ENCODE assay signal across 18 cellular contexts in genomic region chr9:91825422-91825821, GRCh38.
DNase-seq lines count a peak whose midpoint lies in the region; ATAC-seq, FAIRE-seq and TF ChIP-seq lines count a peak whose summit lies in the region.
"Had no signal": no experiment of that assay in that cellular context is flagged by ENCODE, and none has a peak within 500 bp of the region (broad histone marks: within the 10 kb centered on the region; RNA-seq: fewer than 3 reads in every experiment).

No MANE protein-coding gene starts in this region.

- intact Hi-C loops in CD4-positive, alpha-beta T cell (cut with DNase I, micrococcal nuclease) = no loop called here

- H3K9me3 Mint-ChIP-seq in CD4-positive, alpha-beta T cell = no peaks in the 10 kb centered on the region
- H3K9me3 Mint-ChIP-seq: activated naive CD8-positive, alpha-beta T cell treated with anti-CD3 and anti-CD28 coated beads, Interleukin-2, amount 50 U/mL, for 24 hours had no signal

- TF ChIP-seq CTCF in fibroblast of lung (conservative IDR thresholded peaks at IDR 0.05 in 1 of 2, IDR thresholded peaks at IDR 0.05 in 1 of 2; ENCODE audit: low read depth in 1 of 2, low read length in 2 of 2) = no peak
- no peak for TF ChIP-seq CTCF in CD4-positive, alpha-beta T cell (IDR thresholded peaks at IDR 0.05)

- no peak overlapping the region for H3K27ac ChIP-seq in fibroblast of lung (ENCODE audit: insufficient read depth, low read length)
- no peak overlapping the region for H3K27ac ChIP-seq in CD4-positive, alpha-beta T cell (ENCODE audit: low read depth, low read length)
- H3K27ac ChIP-seq: psoas muscle had no signal

- no peak overlapping the region for H3K27ac Mint-ChIP-seq in CD4-positive, alpha-beta T cell
- H3K27ac Mint-ChIP-seq: activated naive CD8-positive, alpha-beta T cell treated with anti-CD3 and anti-CD28 coated beads, Interleukin-2, amount 50 U/mL, for 24 hours; type B pancreatic cell had no signal

- H3K4me3 Mint-ChIP-seq in CD4-positive, alpha-beta T cell = no peak overlapping the region
- H3K4me3 Mint-ChIP-seq: activated naive CD8-positive, alpha-beta T cell treated with anti-CD3 and anti-CD28 coated beads, Interleukin-2, amount 50 U/mL, for 24 hours had no signal

- ATAC-seq in CD4-positive, alpha-beta T cell (ENCODE audit: poor library complexity) = no peak
- ATAC-seq: activated naive CD8-positive, alpha-beta T cell treated with anti-CD3 and anti-CD28 coated beads, Interleukin-2, amount 50 U/mL, for 24 hours; left lobe of liver; psoas muscle had no signal

- H3K4me1 ChIP-seq in fibroblast of lung (ENCODE audit: control insufficient read depth, extremely low read depth, insufficient read depth, low read length) = peaks cover 8% of the 10 kb centered on the region
- H3K4me1 ChIP-seq: psoas muscle had no signal

- CTCF ChIA-PET in CD4-positive, alpha-beta T cell (lab: Charles Lee) = no interaction called here

- no peaks in the 10 kb centered on the region for H3K36me3 ChIP-seq in fibroblast of lung (ENCODE audit: control insufficient read depth, insufficient read depth, low read length)

- H3K36me3 Mint-ChIP-seq in CD4-positive, alpha-beta T cell (ENCODE audit: low read depth) = no peaks in the 10 kb centered on the region

- FAIRE-seq in GM12892 (lab: Jason Lieb, UNC) = no peak

- DNase-seq in Daoy (ENCODE audit: low read depth) = peak; percentile 21
- peak; percentile 32 for DNase-seq in RPMI7951 (ENCODE audit: low read depth)
- DNase-seq in fibroblast of lung (ENCODE audit: low read depth in 2 of 2) = peak in 1 of 2 donors; percentile 78
- DNase-seq in renal cortical epithelial cell (ENCODE audit: low read depth) = peak; percentile 6
- no peak for DNase-seq in GM12892 (ENCODE audit: insufficient read length)
- no peak for DNase-seq in COR-L47 (lab: John Stamatoyannopoulos, UW)
- DNase-seq in CD4-positive, alpha-beta T cell = no peak
- DNase-seq in stimulated activated naive CD4-positive, alpha-beta T cell (lab: John Stamatoyannopoulos, UW) = no peak
- DNase-seq: activated CD4-positive, alpha-beta T cell treated with anti-CD3 and anti-CD28 coated beads for 4 hours; activated naive CD8-positive, alpha-beta T cell treated with anti-CD3 and anti-CD28 coated beads, Interleukin-2, amount 50 U/mL, for 24 hours; cerebellar nuclear complex; MV-4-11; SIG-M5; stimulated activated CD4-positive, alpha-beta T cell treated with anti-CD3 and anti-CD28 coated beads, Interleukin-2, amount 100 ng/mL, for 24 hours; stimulated activated CD8-positive, alpha-beta memory T cell treated with anti-CD3 and anti-CD28 coated beads, Interleukin-4, amount 100 ng/mL, for 48 hours had no signal

- H3K4me1 Mint-ChIP-seq in CD4-positive, alpha-beta T cell (ENCODE audit: low read depth) = no peaks in the 10 kb centered on the region
- H3K4me1 Mint-ChIP-seq: activated naive CD8-positive, alpha-beta T cell treated with anti-CD3 and anti-CD28 coated beads, Interleukin-2, amount 50 U/mL, for 24 hours had no signal

- no peaks in the 10 kb centered on the region for H3K79me2 ChIP-seq in fibroblast of lung (ENCODE audit: control insufficient read depth, insufficient read depth, low read length)

- no peaks in the 10 kb centered on the region for H3K9me3 ChIP-seq in fibroblast of lung (ENCODE audit: control insufficient read depth, insufficient read depth, low read depth, low read length)
- no peaks in the 10 kb centered on the region for H3K9me3 ChIP-seq in CD4-positive, alpha-beta T cell (ENCODE audit: control insufficient read depth, low read length)
- H3K9me3 ChIP-seq: psoas muscle had no signal

- no peaks in the 10 kb centered on the region for H3K27me3 ChIP-seq in fibroblast of lung (ENCODE audit: control insufficient read depth, insufficient read depth, low read length)
- no peaks in the 10 kb centered on the region for H3K27me3 ChIP-seq in CD4-positive, alpha-beta T cell (ENCODE audit: control insufficient read depth, insufficient read depth, low read length)

- H3K4me3 ChIP-seq in fibroblast of lung (replicated peaks in 1 of 4; ENCODE audit: control extremely low read depth in 1 of 4, insufficient read depth in 1 of 4, low read depth in 3 of 4, low read length in 4 of 4) = peak overlapping the region in 1 of 4 experiments; percentile 34
- H3K4me3 ChIP-seq: psoas muscle had no signal

- H3K9ac ChIP-seq in fibroblast of lung (ENCODE audit: insufficient read depth, low read length) = no peak overlapping the region

- POLR2A ChIA-PET in CD4-positive, alpha-beta T cell (lab: Charles Lee) = no interaction called here

- H4K20me1 ChIP-seq in fibroblast of lung (ENCODE audit: control insufficient read depth, extremely low read depth, insufficient read depth, low read length) = no peaks in the 10 kb centered on the region

- no peak for TF ChIP-seq POLR2A in GM12892 (IDR thresholded peaks at IDR 0.05; ENCODE audit: low read depth, low read length)

- H2AFZ ChIP-seq in fibroblast of lung (ENCODE audit: low read length) = no peak overlapping the region

- H3K27me3 Mint-ChIP-seq in CD4-positive, alpha-beta T cell = no peaks in the 10 kb centered on the region
- H3K27me3 Mint-ChIP-seq: type B pancreatic cell had no signal

- H3K4me2 ChIP-seq in fibroblast of lung (ENCODE audit: extremely low read depth, insufficient read depth, low read length) = peak overlapping the region; percentile 52

Comparison
In these comparisons a context has a peak if more than half of its experiments do, and no peak if none do; other contexts are left out.
1. DNase-seq: peak in Daoy (single experiment), RPMI7951 (single experiment) and renal cortical epithelial cell (single experiment); none in GM12892 (single experiment), COR-L47 (single experiment), CD4-positive, alpha-beta T cell (0 of 10) and stimulated activated naive CD4-positive, alpha-beta T cell (0 of 6).